In the genomic region with DNA sequence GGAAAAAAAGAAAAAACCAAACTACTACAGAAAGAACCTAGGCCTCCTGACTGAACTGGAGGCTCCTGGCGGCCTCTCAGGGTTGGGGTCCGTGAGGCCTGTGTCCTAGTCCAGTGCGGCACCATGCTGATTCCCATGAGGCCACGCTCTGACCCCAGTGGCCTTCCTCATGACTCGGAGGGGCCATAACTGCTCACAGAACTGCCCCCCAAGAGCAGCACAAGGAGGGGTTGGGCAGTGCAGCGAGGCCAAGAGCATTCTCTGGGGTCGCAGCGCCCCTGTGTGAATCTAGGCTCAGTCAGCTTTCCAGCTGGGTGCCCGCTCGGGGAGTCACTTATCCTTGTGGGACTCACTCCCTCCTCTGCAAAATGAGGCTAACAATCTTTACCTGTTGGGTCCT, we compare ENCODE assay signal across 20 cellular contexts.
DNase-seq lines count a peak whose midpoint lies in the region; ATAC-seq and TF ChIP-seq lines count a peak whose summit lies in the region.
"Had no signal": no experiment of that assay in that cellular context is flagged by ENCODE, and none has a peak within 500 bp of the region (broad histone marks: within the 10 kb centered on the region; RNA-seq: fewer than 3 reads in every experiment).

No MANE protein-coding gene starts in this region.

- peaks cover 0 to 7% (median 0%) of the 10 kb centered on the region in 4 donors for H3K4me1 ChIP-seq in tibial nerve
- H3K4me1 ChIP-seq: HAP-1, heart right ventricle had no signal

- DNase-seq in cardiac septum (ENCODE audit: low spot score): peak; percentile 54
- DNase-seq in left cardiac atrium: no peak
- no peak for DNase-seq in activated naive CD8-positive, alpha-beta T cell treated with anti-CD3 and anti-CD28 coated beads for 36 hours
- peak; percentile 83 for DNase-seq in mesenteric fat pad (ENCODE audit: low spot score)
- no peak for DNase-seq in NCI-H226
- no peak for DNase-seq in left colon
- DNase-seq in COR-L47 (lab: John Stamatoyannopoulos, UW): no peak
- DNase-seq in tibial nerve (ENCODE audit: low spot score in 2 of 2): no peak
- DNase-seq: activated CD4-positive, alpha-beta T cell treated with anti-CD3 and anti-CD28 coated beads for 48 hours; amygdala; cerebellar nuclear complex; heart right ventricle; mammary epithelial cell; MG63; NCI-H345; stimulated activated naive CD4-positive, alpha-beta T cell treated with Interleukin-2 at 50 U/mL for 16 hours had no signal

- no peak overlapping the region for H3K27ac ChIP-seq in tibial nerve
- H3K27ac ChIP-seq: heart right ventricle, HL-60 had no signal

- no peak overlapping the region for H3K4me3 Mint-ChIP-seq in activated naive CD8-positive, alpha-beta T cell treated with anti-CD3 and anti-CD28 coated beads for 36 hours

- intact Hi-C loops in cardiac septum (cut with DNase I) (no loop called here), left cardiac atrium (cut with DNase I) (no loop called here), left colon (cut with DNase I, micrococcal nuclease) (no loop called here)

- H3K9me3 Mint-ChIP-seq in activated naive CD8-positive, alpha-beta T cell treated with anti-CD3 and anti-CD28 coated beads for 36 hours: no peaks in the 10 kb centered on the region
- H3K9me3 Mint-ChIP-seq: IgD-negative memory B cell had no signal

- H3K36me3 Mint-ChIP-seq in activated naive CD8-positive, alpha-beta T cell treated with anti-CD3 and anti-CD28 coated beads for 36 hours: peaks cover 28% of the 10 kb centered on the region

- no peak for TF ChIP-seq CTCF in tibial nerve (IDR thresholded peaks at IDR 0.05)

- peaks cover 0 to 49% (median 6%) of the 10 kb centered on the region in 3 donors for H3K36me3 ChIP-seq in tibial nerve
- H3K36me3 ChIP-seq: HAP-1, MG63 had no signal

- no peak overlapping the region for H3K4me3 ChIP-seq in tibial nerve
- H3K4me3 ChIP-seq: HAP-1, heart right ventricle, MG63 had no signal

- H3K4me1 Mint-ChIP-seq in activated naive CD8-positive, alpha-beta T cell treated with anti-CD3 and anti-CD28 coated beads for 36 hours: peaks cover 4% of the 10 kb centered on the region

- ATAC-seq in left cardiac atrium (no peak), left colon (no peak)
- ATAC-seq: heart right ventricle, SK-N-SH treated with all-trans-retinoic acid at 6 μM for 48 hours had no signal

- H3K27me3 ChIP-seq in tibial nerve: no peaks in the 10 kb centered on the region
- H3K27me3 ChIP-seq: heart right ventricle, MG63 had no signal

- H3K27me3 Mint-ChIP-seq in activated naive CD8-positive, alpha-beta T cell treated with anti-CD3 and anti-CD28 coated beads for 36 hours: no peaks in the 10 kb centered on the region
- H3K27me3 Mint-ChIP-seq: IgD-negative memory B cell had no signal

- H3K27ac Mint-ChIP-seq in activated naive CD8-positive, alpha-beta T cell treated with anti-CD3 and anti-CD28 coated beads for 36 hours: peak overlapping the region; percentile 81

- no peak for TF ChIP-seq POLR2A in tibial nerve (IDR thresholded peaks at IDR 0.05)

- 90 to 92% methylated on average over 10 of the region's 10 CpGs for WGBS in tibial nerve, 2 donors

- TF ChIP-seq EP300 in tibial nerve (IDR thresholded peaks at IDR 0.05): no peak

- no peaks in the 10 kb centered on the region for H3K9me3 ChIP-seq in tibial nerve
- H3K9me3 ChIP-seq: HAP-1, heart right ventricle, MG63 had no signal

Comparison
In these comparisons a context has a peak if more than half of its experiments do, and no peak if none do; other contexts are left out.
1. DNase-seq: peak in cardiac septum (single experiment) and mesenteric fat pad (single experiment); none in left cardiac atrium (single experiment), activated naive CD8-positive, alpha-beta T cell treated with anti-CD3 and anti-CD28 coated beads for 36 hours (single experiment), NCI-H226 (single experiment), left colon (0 of 2), COR-L47 (single experiment) and tibial nerve (0 of 2).